8 cellular contexts compared by ENCODE assay signal in the genomic region with DNA sequence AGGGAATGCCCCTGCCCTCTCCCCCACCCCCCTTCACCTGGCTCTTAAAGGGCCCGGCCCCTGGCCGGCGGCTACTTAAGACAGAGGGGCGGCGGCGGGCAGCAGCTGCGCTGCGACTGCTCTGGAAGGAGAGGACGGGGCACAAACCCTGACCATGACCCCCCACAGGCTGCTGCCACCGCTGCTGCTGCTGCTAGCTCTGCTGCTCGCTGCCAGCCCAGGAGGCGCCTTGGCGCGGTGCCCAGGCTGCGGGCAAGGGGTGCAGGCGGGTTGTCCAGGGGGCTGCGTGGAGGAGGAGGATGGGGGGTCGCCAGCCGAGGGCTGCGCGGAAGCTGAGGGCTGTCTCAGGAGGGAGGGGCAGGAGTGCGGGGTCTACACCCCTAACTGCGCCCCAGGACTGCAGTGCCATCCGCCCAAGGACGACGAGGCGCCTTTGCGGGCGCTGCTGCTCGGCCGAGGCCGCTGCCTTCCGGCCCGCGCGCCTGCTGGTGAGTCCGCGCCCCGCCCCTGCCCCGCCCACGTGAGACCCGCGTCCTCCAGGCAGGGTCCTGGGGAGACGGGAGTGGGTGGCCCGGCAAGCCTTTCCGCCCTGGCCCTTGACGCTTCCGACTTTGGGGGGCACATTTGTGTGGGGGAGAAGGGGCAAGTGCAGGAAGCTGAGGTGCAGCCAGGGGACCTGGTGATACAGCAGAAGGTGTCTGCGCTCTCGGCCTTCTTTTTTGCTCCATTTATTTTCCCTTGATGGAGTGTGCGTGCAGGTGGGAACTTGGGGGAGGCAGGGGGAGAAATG. TPM values are rescaled to one million over a fixed set of nuclear protein-coding genes. Genes with fewer than 3 reads are reported as not detected.
DNase-seq lines count a peak whose midpoint lies in the region; ATAC-seq and TF ChIP-seq lines count a peak whose summit lies in the region.

A gene with protein sequence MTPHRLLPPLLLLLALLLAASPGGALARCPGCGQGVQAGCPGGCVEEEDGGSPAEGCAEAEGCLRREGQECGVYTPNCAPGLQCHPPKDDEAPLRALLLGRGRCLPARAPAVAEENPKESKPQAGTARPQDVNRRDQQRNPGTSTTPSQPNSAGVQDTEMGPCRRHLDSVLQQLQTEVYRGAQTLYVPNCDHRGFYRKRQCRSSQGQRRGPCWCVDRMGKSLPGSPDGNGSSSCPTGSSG (plus strand): TSS at position 104 of the 790 bp plus-strand sequence. CDS start 51 bp downstream, at position 155.

- H3K27me3 Mint-ChIP-seq in endodermal cell (ENCODE audit: insufficient read depth) = peaks cover 49% of the 10 kb centered on the region
- H3K27me3 Mint-ChIP-seq in stimulated activated memory B cell treated with anti-CD40 and anti-IgM and Interleukin-4, amounts not matched to agents 10 μg/mL and 1 μg/mL and 100 μg/mL, for 72 hours = peaks cover 15% of the 10 kb centered on the region

- peak within 1 kb of the TSS; percentile 36 for H2AFZ ChIP-seq in ACC112 (ENCODE audit: low read length, unreplicated experiment)

- no peaks in the 10 kb centered on the region for H3K9me3 Mint-ChIP-seq in endodermal cell
- no peaks in the 10 kb centered on the region for H3K9me3 Mint-ChIP-seq in stimulated activated memory B cell treated with anti-CD40 and anti-IgM and Interleukin-4, amounts not matched to agents 10 μg/mL and 1 μg/mL and 100 μg/mL, for 72 hours

- H3K4me1 ChIP-seq in ACC112 (ENCODE audit: control insufficient read depth, insufficient read depth, low read length, unreplicated experiment) (peaks cover 17% of the 10 kb centered on the region), endodermal cell (ENCODE audit: control insufficient read depth, insufficient read depth, low read length) (peaks cover 22% of the 10 kb centered on the region), mononuclear cell (ENCODE audit: insufficient read depth, low read length) (peaks cover 57% of the 10 kb centered on the region)

- H3K9ac ChIP-seq in endodermal cell (ENCODE audit: extremely low read depth, low read length, poor library complexity, severe bottlenecking) = peak within 1 kb of the TSS; percentile 20

- ATAC-seq in GM19035 (IDR thresholded peaks at IDR 0.05; ENCODE audit: unreplicated experiment) = peak; percentile 50
- peak; percentile 75 for ATAC-seq in stimulated activated memory B cell treated with anti-CD40 and anti-IgM and Interleukin-4, amounts not matched to agents 10 μg/mL and 1 μg/mL and 100 μg/mL, for 72 hours
- no peak for ATAC-seq in HG02623 (IDR thresholded peaks at IDR 0.05; ENCODE audit: unreplicated experiment)

- no peak within 1 kb of the TSS for H3K27ac Mint-ChIP-seq in endodermal cell
- peak within 1 kb of the TSS; percentile 44 for H3K27ac Mint-ChIP-seq in stimulated activated memory B cell treated with anti-CD40 and anti-IgM and Interleukin-4, amounts not matched to agents 10 μg/mL and 1 μg/mL and 100 μg/mL, for 72 hours

- H3K4me3 Mint-ChIP-seq in endodermal cell = peak within 1 kb of the TSS; percentile 69
- H3K4me3 Mint-ChIP-seq in stimulated activated memory B cell treated with anti-CD40 and anti-IgM and Interleukin-4, amounts not matched to agents 10 μg/mL and 1 μg/mL and 100 μg/mL, for 72 hours = peak within 1 kb of the TSS; percentile 69

- H3K9me3 ChIP-seq in endodermal cell (ENCODE audit: control insufficient read depth, low read length) (no peaks in the 10 kb centered on the region), mononuclear cell (ENCODE audit: low read depth, low read length) (no peaks in the 10 kb centered on the region)

- H3K27me3 ChIP-seq in ACC112 (ENCODE audit: insufficient read depth, low read length) = no peaks in the 10 kb centered on the region
- peaks cover 31% of the 10 kb centered on the region for H3K27me3 ChIP-seq in endodermal cell (ENCODE audit: control insufficient read depth, insufficient read depth, low read length, poor library complexity, severe bottlenecking)
- peaks cover 9% of the 10 kb centered on the region for H3K27me3 ChIP-seq in mononuclear cell (ENCODE audit: insufficient read depth, low read length)

- H3K27ac ChIP-seq in ACC112 (ENCODE audit: low read depth, low read length) (peak within 1 kb of the TSS; percentile 89), endodermal cell (ENCODE audit: low read depth, low read length) (no peak within 1 kb of the TSS)

- no peaks in the 10 kb centered on the region for H3K36me3 Mint-ChIP-seq in endodermal cell (ENCODE audit: low read depth)
- H3K36me3 Mint-ChIP-seq in stimulated activated memory B cell treated with anti-CD40 and anti-IgM and Interleukin-4, amounts not matched to agents 10 μg/mL and 1 μg/mL and 100 μg/mL, for 72 hours = no peaks in the 10 kb centered on the region

- peak; percentile 35 for TF ChIP-seq CTCF in endodermal cell (conservative IDR thresholded peaks at IDR 0.05)

- peak; percentile 63 for DNase-seq in NCI-H2171 treated with DMSO at 0.1 percent for 48 hours (lab: John Stamatoyannopoulos, UW)
- peak in 2 of 3 experiments; percentile 38 to 45 for DNase-seq in activated CD8-positive, alpha-beta memory T cell treated with anti-CD3 and anti-CD28 coated beads for 48 hours (ENCODE audit: low read depth in 2 of 3, low spot score in 2 of 3)
- DNase-seq in endodermal cell = peak; percentile 88

- H3K36me3 ChIP-seq in ACC112 (ENCODE audit: insufficient read depth, low read length) (peaks cover 6% of the 10 kb centered on the region; the same call in 1 of the 2 replicates), endodermal cell (ENCODE audit: control insufficient read depth, insufficient read depth, low read length) (no peaks in the 10 kb centered on the region)

- H3K4me1 Mint-ChIP-seq in endodermal cell = peaks cover 56% of the 10 kb centered on the region
- H3K4me1 Mint-ChIP-seq in stimulated activated memory B cell treated with anti-CD40 and anti-IgM and Interleukin-4, amounts not matched to agents 10 μg/mL and 1 μg/mL and 100 μg/mL, for 72 hours = peaks cover 36% of the 10 kb centered on the region

- 0 to 1% methylated on average over 18 to 51 of the region's 51 CpGs for WGBS in endodermal cell (ENCODE audit: insufficient coverage in 1 of 2, insufficient read length in 1 of 2), 2 experiments

- peak within 1 kb of the TSS; percentile 88 for H3K4me3 ChIP-seq in ACC112 (ENCODE audit: low read depth, low read length)
- peak within 1 kb of the TSS; percentile 80 for H3K4me3 ChIP-seq in endodermal cell (ENCODE audit: low read length)
- H3K4me3 ChIP-seq in mononuclear cell (ENCODE audit: low read length) = peak within 1 kb of the TSS; percentile 23

- no peaks in the 10 kb centered on the region for H3K79me2 ChIP-seq in ACC112 (ENCODE audit: control insufficient read depth, insufficient read depth, low read length, unreplicated experiment)

RNA-seq across cellular contexts. Expression of the gene that starts here (rescaled TPM):
- total RNA-seq in endodermal cell = 10 to 100 TPM; 21.7 to 48.4 TPM
- 13.5 TPM for polyA plus RNA-seq in endodermal cell (2013, experiment 1 of 2)
- 23.1 TPM for polyA plus RNA-seq in endodermal cell (2013, experiment 2 of 2)
- total RNA-seq in mononuclear cell = not detected

Comparison
In these comparisons a context has a peak if more than half of its experiments do, and no peak if none do; other contexts are left out.
1. RNA of the gene that starts here (total RNA-seq): 21.7 to 48.4 TPM in endodermal cell; not detected in mononuclear cell (single experiment); every median in the first group is over 10 times any median in the second.
2. H3K4me3 ChIP-seq: peak in every context shown above with its lines; median percentile 88 in ACC112; 80 in endodermal cell; 23 in mononuclear cell.
3. Peak in every context shown above with its lines, with median percentiles within 50 percentile points of each other: DNase-seq.